ENCODE assay signal across 29 cellular contexts in genomic region chr4:171940656-171941055, GRCh38.
"Had no signal": no experiment of that assay in that cellular context is flagged by ENCODE, and none has a peak within 500 bp of the region (broad histone marks: within the 10 kb centered on the region; RNA-seq: fewer than 3 reads in every experiment).

No MANE protein-coding gene starts in this region.

- H3K27ac Mint-ChIP-seq: dendritic cell treated with granulocyte-macrophage colony-stimulating factor and Interleukin-4, amounts not matched to agents 40 ng/mL and 50 ng/mL, for 4 days; effector memory CD8-positive, alpha-beta T cell; endodermal cell had no signal

- H3K4me1 Mint-ChIP-seq: endodermal cell had no signal

- FAIRE-seq: endometrium, endothelial cell of umbilical vein had no signal

- ATAC-seq: effector memory CD8-positive, alpha-beta T cell; esophagus mucosa; foreskin keratinocyte; gastrocnemius medialis; gastroesophageal sphincter; heart left ventricle; heart right ventricle had no signal

- H3K36me3 ChIP-seq: colonic mucosa, esophagus muscularis mucosa, esophagus squamous epithelium, gastrocnemius medialis, gastroesophageal sphincter, heart left ventricle, heart right ventricle had no signal

- H3K9me3 ChIP-seq: colonic mucosa, esophagus muscularis mucosa, esophagus squamous epithelium, gastrocnemius medialis, gastroesophageal sphincter, heart left ventricle, heart right ventricle had no signal

- H3K4me1 ChIP-seq: colonic mucosa, esophagus muscularis mucosa, esophagus squamous epithelium, foreskin keratinocyte, gastrocnemius medialis, gastroesophageal sphincter, heart left ventricle, heart right ventricle had no signal

- H3K9me3 Mint-ChIP-seq: dendritic cell treated with granulocyte-macrophage colony-stimulating factor and Interleukin-4, amounts not matched to agents 40 ng/mL and 50 ng/mL, for 4 days; endodermal cell had no signal

- DNase-seq: colonic mucosa; cortex of kidney; dermis blood vessel endothelial cell; dorsolateral prefrontal cortex; effector CD4-positive, alpha-beta T cell; effector CD8-positive, alpha-beta T cell; effector memory CD4-positive, alpha-beta T cell; effector memory CD8-positive, alpha-beta T cell; endodermal cell; erythroblast; esophagus squamous epithelium; foreskin fibroblast; foreskin keratinocyte; foreskin melanocyte; gastrocnemius medialis; glutamatergic neuron; head of caudate nucleus; heart left ventricle; heart right ventricle; hippocampal formation had no signal

- H3K27me3 Mint-ChIP-seq: dendritic cell treated with granulocyte-macrophage colony-stimulating factor and Interleukin-4, amounts not matched to agents 40 ng/mL and 50 ng/mL, for 4 days; effector memory CD8-positive, alpha-beta T cell had no signal

- H3K4me2 ChIP-seq: hepatocyte had no signal

- H3K4me3 ChIP-seq: colonic mucosa, coronary artery, dorsolateral prefrontal cortex, esophagus muscularis mucosa, esophagus squamous epithelium, gastrocnemius medialis, gastroesophageal sphincter, heart left ventricle, heart right ventricle, hepatocyte had no signal

- H3K4me3 Mint-ChIP-seq: dendritic cell treated with granulocyte-macrophage colony-stimulating factor and Interleukin-4, amounts not matched to agents 40 ng/mL and 50 ng/mL, for 4 days; effector memory CD8-positive, alpha-beta T cell; endodermal cell had no signal

- H3K27ac ChIP-seq: colonic mucosa, coronary artery, dorsolateral prefrontal cortex, epithelial cell of prostate, esophagus muscularis mucosa, esophagus squamous epithelium, foreskin keratinocyte, gastrocnemius medialis, gastroesophageal sphincter, heart left ventricle, heart right ventricle, hepatocyte had no signal
